Comparison of ENCODE assay signal across 1 cellular context in genomic region chr6:99867026-99867425, GRCh38.
A peak's percentile ranks its signal among the peaks of the same experiment; 100 is the strongest.
TF ChIP-seq lines count a peak whose summit lies in the region.

No MANE protein-coding gene starts in this region.

TF ChIP-seq in A549, 52 proteins besides CTCF, POLR2A, EP300 and RAD21 (continued from another document):
- TF ChIP-seq USF2 (IDR thresholded peaks at IDR 0.05) = peak; percentile 43; the same call in 1 of the 2 replicates
